11 cellular contexts compared by ENCODE assay signal in the genomic region with DNA sequence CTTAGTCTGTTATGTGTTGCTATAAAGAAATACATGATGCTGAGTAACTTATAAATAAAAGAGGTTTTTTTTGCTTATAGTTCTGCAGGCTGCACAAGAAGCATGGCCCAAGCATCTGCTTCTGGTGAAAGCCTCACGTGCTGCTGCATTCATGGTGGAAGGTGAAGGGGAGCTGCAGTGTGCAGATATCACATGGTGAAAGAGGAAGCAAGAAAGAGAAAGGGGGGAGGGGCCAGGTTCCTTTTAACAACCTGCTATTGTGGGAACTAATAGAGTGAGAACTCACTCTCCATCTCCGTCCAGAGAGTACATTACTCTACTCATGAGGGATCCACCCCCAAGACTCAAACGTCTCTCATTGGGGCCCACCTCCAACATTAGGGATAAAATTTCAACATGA. TPM values are rescaled to one million over a fixed set of nuclear protein-coding genes. Genes with fewer than 3 reads are reported as not detected.
A peak's percentile ranks its signal among the peaks of the same experiment; 100 is the strongest.
DNase-seq lines count a peak whose midpoint lies in the region; ATAC-seq and TF ChIP-seq lines count a peak whose summit lies in the region.
"Had no signal": no experiment of that assay in that cellular context is flagged by ENCODE, and none has a peak within 500 bp of the region (broad histone marks: within the 10 kb centered on the region; RNA-seq: fewer than 3 reads in every experiment).

No MANE protein-coding gene starts in this region.

- H3K27me3 Mint-ChIP-seq in CD14-positive monocyte (ENCODE audit: low read depth in 3 of 3) (peaks cover 0 to 7% (median 3%) of the 10 kb centered on the region in 3 donors), Calu3 (ENCODE audit: unreplicated experiment) (no peaks in the 10 kb centered on the region)

- intact Hi-C loops in CD14-positive monocyte (cut with micrococcal nuclease) = no loop called here
- intact Hi-C loops in Calu3 (cut with micrococcal nuclease; ENCODE audit: unreplicated experiment) = no loop called here

- peaks cover 53% of the 10 kb centered on the region for H3K4me1 Mint-ChIP-seq in CD14-positive monocyte
- peaks cover 24% of the 10 kb centered on the region for H3K4me1 Mint-ChIP-seq in Calu3 (ENCODE audit: low read depth, unreplicated experiment)

- ATAC-seq in GM19438 (IDR thresholded peaks at IDR 0.05; ENCODE audit: low read depth, unreplicated experiment) = peak; percentile 100
- peak; percentile 87 for ATAC-seq in HG03045 (IDR thresholded peaks at IDR 0.05; ENCODE audit: unreplicated experiment)

- peak overlapping the region in 1 of 2 donors; percentile 28 for H3K4me3 Mint-ChIP-seq in CD14-positive monocyte
- no peak overlapping the region for H3K4me3 Mint-ChIP-seq in Calu3 (ENCODE audit: low read depth, unreplicated experiment)

- no peak for TF ChIP-seq CTCF in CD14-positive monocyte (IDR thresholded peaks at IDR 0.05)
- no peak for TF ChIP-seq CTCF in Calu3 (IDR thresholded peaks at IDR 0.05; ENCODE audit: unreplicated experiment)

- peaks cover 0 to 2% of the 10 kb centered on the region in 2 donors for H3K36me3 Mint-ChIP-seq in CD14-positive monocyte
- no peaks in the 10 kb centered on the region for H3K36me3 Mint-ChIP-seq in Calu3 (ENCODE audit: insufficient read depth, unreplicated experiment)

- CTCF ChIA-PET in Calu3 (lab: Charles Lee) = no interaction called here

- DNase-seq in CD14-positive monocyte (ENCODE audit: low spot score) = peak; percentile 69
- peak; percentile 72 for DNase-seq in NOMO-1 treated with dmso at 0.1 percent for 144 hours (lab: John Stamatoyannopoulos, UW; ENCODE audit: unreplicated experiment)
- no peak for DNase-seq in DMS 273 (lab: John Stamatoyannopoulos, UW; ENCODE audit: unreplicated experiment)
- no peak for DNase-seq in UCSD-AML1 (lab: John Stamatoyannopoulos, UW; ENCODE audit: unreplicated experiment)
- no peak for DNase-seq in NCI-H2196 (lab: John Stamatoyannopoulos, UW; ENCODE audit: unreplicated experiment)
- DNase-seq in Calu3 = no peak
- DNase-seq: ACHN; activated CD4-positive, alpha-beta T cell treated with anti-CD3 and anti-CD28 coated beads, Interleukin-2, amount 50 U/mL, for 1 hour; NCI-H2171 had no signal

- H3K9me3 Mint-ChIP-seq in CD14-positive monocyte (peaks cover 0 to 3% (median 0%) of the 10 kb centered on the region in 7 donors), Calu3 (ENCODE audit: low read depth, unreplicated experiment) (no peaks in the 10 kb centered on the region)

- H3K27ac Mint-ChIP-seq in CD14-positive monocyte (peak overlapping the region in 6 of 7 donors; percentile 21 to 78 (median 56)), Calu3 (ENCODE audit: unreplicated experiment) (no peak overlapping the region)

- no TSS peak for BruUV-seq in Calu3 (replicated peaks; lab: Mats Ljungman, UMichigan)

RNA-seq across cellular contexts. Expression of gene PARP8, which starts 12.5 kb away (rescaled TPM):
- polyA plus RNA-seq in CD14-positive monocyte = 10 to 100 TPM; 27.5 to 40.6 TPM
- total RNA-seq in Calu3 (2022) = 42.7 and 44.1 TPM in 2 replicates

Comparison
In these comparisons a context has a peak if more than half of its experiments do, and no peak if none do; other contexts are left out.
1. DNase-seq: peak in CD14-positive monocyte (single experiment) and NOMO-1 treated with dmso at 0.1 percent for 144 hours (single experiment); none in DMS 273 (single experiment), UCSD-AML1 (single experiment), NCI-H2196 (single experiment) and Calu3 (single experiment).